ENCODE assay signal across 9 cellular contexts in the genomic region with DNA sequence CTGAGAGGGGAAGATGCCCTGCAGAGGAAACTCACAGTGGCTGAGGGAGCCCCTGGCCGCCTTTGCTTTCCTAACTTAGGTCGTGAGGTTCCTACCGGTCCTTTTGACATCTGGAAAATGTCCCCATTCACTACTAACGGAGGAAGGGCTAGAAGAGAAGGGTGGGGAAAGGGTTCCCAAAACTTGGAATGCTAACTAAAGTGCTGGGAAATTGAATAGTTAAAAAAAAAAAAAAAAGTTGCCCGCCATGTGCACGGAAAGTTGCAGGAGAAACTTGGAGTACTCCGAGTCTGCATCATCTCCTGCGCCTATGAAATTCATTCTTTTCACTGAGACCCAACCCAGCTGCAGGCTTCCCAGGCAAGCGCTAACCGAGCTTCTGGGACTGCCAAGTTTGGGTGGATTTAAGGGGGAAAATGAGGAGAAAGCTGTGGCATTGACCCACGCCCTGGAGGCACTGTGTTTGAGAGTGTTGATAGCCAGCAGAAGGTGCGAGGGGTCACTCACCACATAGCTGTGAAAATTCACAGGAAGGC. TPM values are rescaled to one million over a fixed set of nuclear protein-coding genes. Genes with fewer than 3 reads are reported as not detected.
A peak's percentile ranks its signal among the peaks of the same experiment; 100 is the strongest.
DNase-seq lines count a peak whose midpoint lies in the region; ATAC-seq and TF ChIP-seq lines count a peak whose summit lies in the region.
"Had no signal": no experiment of that assay in that cellular context is flagged by ENCODE, and none has a peak within 500 bp of the region (broad histone marks: within the 10 kb centered on the region; RNA-seq: fewer than 3 reads in every experiment).

No MANE protein-coding gene starts in this region.

- peaks cover 17 to 49% of the 10 kb centered on the region in 2 experiments for H3K79me1 ChIP-seq in IMR-90 (ENCODE audit: low read depth in 1 of 2, low read length in 2 of 2)
- H3K79me1 ChIP-seq in mesenchymal stem cell (replicated peaks; ENCODE audit: low read length, poor library complexity, severe bottlenecking), result no peaks in the 10 kb centered on the region

- peak overlapping the region; percentile 75 for H3K4me3 ChIP-seq in IMR-90 (ENCODE audit: insufficient read depth, low read depth, low read length)
- peak overlapping the region; percentile 43 to 84 (median 69) for H3K4me3 ChIP-seq in dorsolateral prefrontal cortex
- peak overlapping the region; percentile 54 to 99 for H3K4me3 ChIP-seq in mesenchymal stem cell (ENCODE audit: insufficient read depth in 1 of 2, low read depth in 1 of 2, low read length in 2 of 2)
- peak overlapping the region; percentile 77 for H3K4me3 ChIP-seq in thoracic aorta

- H3K9me1 ChIP-seq in IMR-90 (ENCODE audit: insufficient read depth, low read length), result peaks cover 15% of the 10 kb centered on the region

- H3K4ac ChIP-seq in IMR-90 (ENCODE audit: low read depth, low read length) (peak overlapping the region; percentile 62), mesenchymal stem cell (ENCODE audit: low read depth in 1 of 2, low read length in 2 of 2) (peak overlapping the region in 1 of 2 experiments; percentile 55)

- BruUV-seq in IMR-90 (replicated peaks; lab: Mats Ljungman, UMichigan), result TSS peak; percentile 54

- H3K4me2 ChIP-seq in IMR-90 (ENCODE audit: low read depth, low read length) (peak overlapping the region; percentile 93), mesenchymal stem cell (ENCODE audit: low read length, poor library complexity, severe bottlenecking) (peak overlapping the region; percentile 67)

- H3K18ac ChIP-seq in IMR-90 (ENCODE audit: low read depth, low read length), result peak overlapping the region; percentile 35
- H3K18ac ChIP-seq in mesenchymal stem cell (ENCODE audit: low read depth in 1 of 2, low read length in 2 of 2), result peak overlapping the region; percentile 16 to 80

- H3K4me1 ChIP-seq in IMR-90 (ENCODE audit: control insufficient read depth, insufficient read depth, low read length) (peaks cover 15% of the 10 kb centered on the region), mesenchymal stem cell (ENCODE audit: control insufficient read depth, insufficient read depth, low read depth, low read length) (peaks cover 9% of the 10 kb centered on the region), thoracic aorta (ENCODE audit: control insufficient read depth in 1 of 2, low read depth in 2 of 2) (peaks cover 0 to 41% of the 10 kb centered on the region in 2 donors)

- H4K91ac ChIP-seq in IMR-90 (ENCODE audit: insufficient read depth, low read depth, low read length), result peak overlapping the region; percentile 35; the same call in 1 of the 2 replicates
- H4K91ac ChIP-seq in mesenchymal stem cell (ENCODE audit: low read length), result no peak overlapping the region

- WGBS in IMR-90 (ENCODE audit: extremely low coverage in 2 of 2, insufficient read length in 1 of 2), 2 experiments, result 0% methylated on average over 1 of the region's 12 CpGs; no CpG with 5 or more reads in 1 of the 2 experiments
- WGBS in mesenchymal stem cell, result 0% methylated on average over 12 of the region's 12 CpGs

- H3K56ac ChIP-seq in IMR-90 (ENCODE audit: extremely low read depth, insufficient read depth, low read length), result peak overlapping the region; percentile 62

- intact Hi-C loops in IMR-90 (cut with micrococcal nuclease), result loop anchor here (1.0 to 10.0 kb wide), 3 partner anchors 184 to 388 kb away; a partner anchor contains a TSS
- intact Hi-C loops in dorsolateral prefrontal cortex (cut with DNase I), result loop anchor here in 1 of 2 donors (5.0 kb wide), 1 partner anchor 390 kb away; a partner anchor contains a TSS

- H4K8ac ChIP-seq in IMR-90 (ENCODE audit: low read depth in 2 of 2, low read length in 2 of 2) (peak overlapping the region in 1 of 2 experiments; percentile 4; a peak in 1 of 4 replicates), mesenchymal stem cell (ENCODE audit: low read length) (no peak overlapping the region)

- H3K27me3 ChIP-seq in IMR-90 (ENCODE audit: control insufficient read depth, insufficient read depth, low read length) (no peaks in the 10 kb centered on the region), dorsolateral prefrontal cortex (peaks cover 0 to 4% (median 0%) of the 10 kb centered on the region in 45 donors), mesenchymal stem cell (ENCODE audit: control insufficient read depth in 1 of 2, insufficient read depth in 1 of 2, low read length in 2 of 2) (peaks cover 0 to 22% of the 10 kb centered on the region in 2 experiments), thoracic aorta (replicated peaks; ENCODE audit: insufficient read depth) (no peaks in the 10 kb centered on the region)

- DNase-seq in IMR-90, result no peak
- no peak for DNase-seq in dorsolateral prefrontal cortex
- no peak for DNase-seq in mesenchymal stem cell
- no peak for DNase-seq in thoracic aorta (ENCODE audit: low spot score)
- DNase-seq in 8988T, result no peak
- no peak for DNase-seq in activated effector memory CD4-positive, alpha-beta T cell treated with anti-CD3 and anti-CD28 coated beads, Interleukin-2, amount 50 U/mL, for 16 hours
- DNase-seq in central memory CD4-positive, alpha-beta T cell, result no peak
- DNase-seq: T-cell had no signal

- POLR2A ChIA-PET in IMR-90 (lab: Charles Lee; ENCODE audit: unreplicated experiment), result interaction anchor here (0.6 to 1.1 kb wide), 5 partner anchors 10 to 350 kb away, joined by 3 to 27 read pairs (median 6); no protein-coding TSS in a partner anchor

- no peak for TF ChIP-seq POLR2A in IMR-90 (IDR thresholded peaks at IDR 0.05; ENCODE audit: low read depth, low read length)

- no peaks in the 10 kb centered on the region for H3K9me3 ChIP-seq in IMR-90 (ENCODE audit: control insufficient read depth, insufficient read depth, low read length)
- no peaks in the 10 kb centered on the region for H3K9me3 ChIP-seq in mesenchymal stem cell (ENCODE audit: control insufficient read depth, low read length)
- H3K9me3 ChIP-seq in thoracic aorta, result no peaks in the 10 kb centered on the region

- TF ChIP-seq RAD21 in IMR-90 (IDR thresholded peaks at IDR 0.05; ENCODE audit: low read length), result no peak

- dilution Hi-C loops in IMR-90 (cut with HindIII; ENCODE audit: low sequenced_read_pairs, unreplicated experiment), result no loop called here

- no peak for ATAC-seq in IMR-90 (ENCODE audit: low read depth)
- ATAC-seq in thoracic aorta (ENCODE audit: insufficient number of reproducible peaks, low FRiP score, low read depth), result no peak
- ATAC-seq in HG03439 (IDR thresholded peaks at IDR 0.05; ENCODE audit: unreplicated experiment), result no peak
- ATAC-seq: T-cell had no signal

- H3K23ac ChIP-seq in IMR-90 (ENCODE audit: low read depth, low read length) (peak overlapping the region; percentile 84), mesenchymal stem cell (ENCODE audit: low read length in 2 of 2) (peak overlapping the region in 1 of 2 experiments; percentile 57)

- H2BK12ac ChIP-seq in mesenchymal stem cell (ENCODE audit: low read length in 2 of 2), result peak overlapping the region in 1 of 2 experiments; percentile 19

- H2BK5ac ChIP-seq in IMR-90 (ENCODE audit: low read depth, low read length, poor library complexity, severe bottlenecking) (peak overlapping the region; percentile 21), mesenchymal stem cell (ENCODE audit: low read depth, low read length, poor library complexity, severe bottlenecking) (no peak overlapping the region)

- CTCF ChIA-PET in IMR-90 (lab: Yijun Ruan, JAX), result interaction anchor here (0.6 to 1.5 kb wide), 3 partner anchors 184 to 273 kb away, joined by 3 to 4 read pairs (median 3); no protein-coding TSS in a partner anchor

- peaks cover 54% of the 10 kb centered on the region for H4K20me1 ChIP-seq in IMR-90 (ENCODE audit: insufficient read depth, low read length)

- in situ Hi-C loops in IMR-90 (cut with MboI; ENCODE audit: low sequenced_read_pairs), result loop anchor here (25.0 kb wide), 1 partner anchor 840 kb away; no protein-coding TSS in a partner anchor

- H2AK9ac ChIP-seq in IMR-90 (replicated peaks; ENCODE audit: low read depth, low read length, poor library complexity), result peak overlapping the region; percentile 88

- H3K14ac ChIP-seq in IMR-90 (replicated peaks; ENCODE audit: low read depth, low read length) (peak overlapping the region; percentile 89), mesenchymal stem cell (ENCODE audit: low read length in 2 of 2) (peak overlapping the region in 1 of 2 experiments; percentile 35)

- H2BK20ac ChIP-seq in IMR-90 (ENCODE audit: low read depth, low read length), result no peak overlapping the region

- H2BK120ac ChIP-seq in IMR-90 (ENCODE audit: low read depth, low read length) (no peak overlapping the region; the same call in 1 of the 2 replicates), mesenchymal stem cell (ENCODE audit: low read depth, low read length) (no peak overlapping the region)

- H3K36me3 ChIP-seq in IMR-90 (ENCODE audit: control insufficient read depth, insufficient read depth, low read length), result peaks cover 18% of the 10 kb centered on the region; the same call in 1 of the 2 replicates
- H3K36me3 ChIP-seq in mesenchymal stem cell (ENCODE audit: control insufficient read depth in 1 of 2, insufficient read depth in 2 of 2, low read depth in 1 of 2, low read length in 2 of 2), result peaks cover 0 to 17% of the 10 kb centered on the region in 2 experiments
- H3K36me3 ChIP-seq in thoracic aorta, result no peaks in the 10 kb centered on the region

- peak overlapping the region; percentile 56 for H3K27ac ChIP-seq in IMR-90 (ENCODE audit: insufficient read depth, low read length)
- H3K27ac ChIP-seq in dorsolateral prefrontal cortex, result peak overlapping the region in 30 of 59 donors; percentile 4 to 77 (median 52)
- no peak overlapping the region for H3K27ac ChIP-seq in mesenchymal stem cell (ENCODE audit: low read length, poor library complexity, severe bottlenecking)
- H3K27ac ChIP-seq in thoracic aorta, result peak overlapping the region; percentile 74 to 81

- no peak overlapping the region for H4K5ac ChIP-seq in IMR-90 (ENCODE audit: low read depth, low read length)

- H2AFZ ChIP-seq in IMR-90 (replicated peaks; ENCODE audit: low read length, poor library complexity) (peak overlapping the region; percentile 77), mesenchymal stem cell (ENCODE audit: low read depth, low read length) (no peak overlapping the region)

- H2AK5ac ChIP-seq in IMR-90 (ENCODE audit: low read depth, low read length), result peak overlapping the region; percentile 57; the same call in 1 of the 2 replicates
- H2AK5ac ChIP-seq in mesenchymal stem cell (ENCODE audit: low read length, severe bottlenecking), result no peak overlapping the region

- H3K9ac ChIP-seq in IMR-90 (ENCODE audit: low read depth, low read length), result peak overlapping the region; percentile 95
- H3K9ac ChIP-seq in mesenchymal stem cell (ENCODE audit: low read length), result peak overlapping the region; percentile 96

- H2BK15ac ChIP-seq in IMR-90 (ENCODE audit: low read depth, low read length) (0 out of 3 replicates have a peak overlapping the region, but pooled peaks have one; percentile 29), mesenchymal stem cell (ENCODE audit: low read depth, poor library complexity, severe bottlenecking) (no peak overlapping the region)

- no peak for TF ChIP-seq CTCF in IMR-90 (conservative IDR thresholded peaks at IDR 0.05; ENCODE audit: low read depth, low read length)
- TF ChIP-seq CTCF in dorsolateral prefrontal cortex (IDR thresholded peaks at IDR 0.05 in 54 of 56, conservative IDR thresholded peaks at IDR 0.05 in 2 of 56; ENCODE audit: low read depth in 1 of 56, partially characterized antibody in 56 of 56), result no peak
- TF ChIP-seq CTCF in thoracic aorta (IDR thresholded peaks at IDR 0.05), result no peak

RNA-seq across cellular contexts. Expression of a gene that starts 0.9 kb away (rescaled TPM):
- 98.8 and 108 TPM in 2 replicates for total RNA-seq in IMR-90 (2012; rRNA removed)
- 173 and 179 TPM in 2 replicates for polyA plus RNA-seq in IMR-90 (2012; rRNA removed)
- 114 and 148 TPM in 2 replicates for polyA plus RNA-seq in IMR-90 (2012; cell fraction: cytosol; rRNA removed)
- 70.7 and 131 TPM in 2 replicates for polyA plus RNA-seq in IMR-90 (2012; cell fraction: nucleus; rRNA removed; ENCODE audit: low replicate concordance)
- 100 to 1,000 TPM in 10 of 120 experiments, 10 to 100 TPM in 110; 30.5 to 155 (median 57.5) TPM for total RNA-seq in dorsolateral prefrontal cortex
- 319 TPM for polyA plus RNA-seq in mesenchymal stem cell (2013, experiment 1 of 2)
- 317 TPM for polyA plus RNA-seq in mesenchymal stem cell (2013, experiment 2 of 2)
- total RNA-seq in thoracic aorta, result 100 to 1,000 TPM; 471 to 756 TPM
